Comparison of ENCODE assay signal across 25 cellular contexts in genomic region chr4:138567696-138568095, GRCh38.
DNase-seq lines count a peak whose midpoint lies in the region; ATAC-seq and TF ChIP-seq lines count a peak whose summit lies in the region.
"Had no signal": no experiment of that assay in that cellular context is flagged by ENCODE, and none has a peak within 500 bp of the region (broad histone marks: within the 10 kb centered on the region; RNA-seq: fewer than 3 reads in every experiment).

No MANE protein-coding gene starts in this region.

- no peak overlapping the region for H3K27ac ChIP-seq in mammary epithelial cell (ENCODE audit: insufficient read depth, low read depth, low read length)
- H3K27ac ChIP-seq: C4-2B, KMS-11, RWPE1, SK-N-MC had no signal

- BruUV-seq in mammary epithelial cell (replicated peaks; lab: Mats Ljungman, UMichigan): no TSS peak

- no peaks in the 10 kb centered on the region for H3K9me3 Mint-ChIP-seq in WTC11
- H3K9me3 Mint-ChIP-seq: CD8-positive, alpha-beta T cell had no signal

- in situ Hi-C loops in mammary epithelial cell (cut with MboI; ENCODE audit: low sequenced_read_pairs in 2 of 2): no loop called here

- no peak overlapping the region for H3K27ac Mint-ChIP-seq in WTC11
- H3K27ac Mint-ChIP-seq: B cell; CD8-positive, alpha-beta T cell had no signal

- peak; percentile 24 for DNase-seq in AG20443 (ENCODE audit: low spot score)
- DNase-seq in adipocyte (ENCODE audit: low read depth): peak; percentile 3
- DNase-seq in choroid plexus epithelial cell (ENCODE audit: low read depth): peak; percentile 76
- DNase-seq in iris pigment epithelial cell (ENCODE audit: low read depth): peak; percentile 25
- no peak for DNase-seq in WTC11 (ENCODE audit: low spot score)
- no peak for DNase-seq in mammary epithelial cell
- DNase-seq: Caco-2; CD8-positive, alpha-beta T cell; DMS79; GF-D8; MM.1S; NCI-H1694; NCI-H2081; NCI-H2227 treated with DMSO at 0.1 percent for 48 hours; NCI-H526 treated with DMSO at 0.1 percent for 48 hours; SIG-M5; SW 1271 had no signal

- H3K79me2 ChIP-seq in mammary epithelial cell (ENCODE audit: insufficient read depth, low read length): no peaks in the 10 kb centered on the region

- no peak overlapping the region for H3K4me3 Mint-ChIP-seq in WTC11
- H3K4me3 Mint-ChIP-seq: B cell; CD8-positive, alpha-beta T cell had no signal

- CTCF ChIA-PET in WTC11 (lab: Charles Lee) (interaction anchor here (1.7 kb wide), 1 partner anchor 10 kb away, joined by 9 read pairs; no protein-coding TSS in a partner anchor), mammary epithelial cell (lab: Charles Lee; ENCODE audit: low non-redundant PET) (no interaction called here)

- H3K9ac ChIP-seq in adipocyte (ENCODE audit: low read length) (no peak overlapping the region), mammary epithelial cell (ENCODE audit: insufficient read depth, low read length) (no peak overlapping the region)
- H3K9ac ChIP-seq: KMS-11 had no signal

- 0 out of 2 replicates have a peak, but pooled peaks cover 1% of the 10 kb centered on the region for H3K4me1 Mint-ChIP-seq in WTC11
- H3K4me1 Mint-ChIP-seq: B cell had no signal

- TF ChIP-seq CTCF in choroid plexus epithelial cell (conservative IDR thresholded peaks at IDR 0.05; ENCODE audit: low read depth, low read length) (no peak), WTC11 (IDR thresholded peaks at IDR 0.05) (no peak), mammary epithelial cell (conservative IDR thresholded peaks at IDR 0.05 in 1 of 2, IDR thresholded peaks at IDR 0.05 in 1 of 2; ENCODE audit: extremely low read depth in 1 of 2, insufficient read depth in 1 of 2, low read depth in 1 of 2, low read length in 2 of 2) (no peak)

- H3K36me3 ChIP-seq in adipocyte (ENCODE audit: control insufficient read depth, insufficient read depth, low read length, severe bottlenecking) (no peaks in the 10 kb centered on the region), mammary epithelial cell (ENCODE audit: insufficient read depth, low read length) (no peaks in the 10 kb centered on the region)

- no peaks in the 10 kb centered on the region for H4K20me1 ChIP-seq in mammary epithelial cell (ENCODE audit: insufficient read depth, low read length)

- dilution Hi-C loops in mammary epithelial cell (cut with HindIII; ENCODE audit: low sequenced_read_pairs): no loop called here

- POLR2A ChIA-PET in WTC11 (lab: Charles Lee): no interaction called here

- no peak overlapping the region for H3K4me2 ChIP-seq in mammary epithelial cell (ENCODE audit: insufficient read depth, low read depth, low read length)
- H3K4me2 ChIP-seq: KMS-11 had no signal

- no peaks in the 10 kb centered on the region for H3K9me3 ChIP-seq in adipocyte (ENCODE audit: control insufficient read depth, low read length)
- H3K9me3 ChIP-seq in mammary epithelial cell (replicated peaks; ENCODE audit: insufficient read depth, low read length): no peaks in the 10 kb centered on the region
- H3K9me3 ChIP-seq: Caco-2 had no signal

- no peaks in the 10 kb centered on the region for H3K36me3 Mint-ChIP-seq in WTC11
- H3K36me3 Mint-ChIP-seq: CD8-positive, alpha-beta T cell had no signal

- ATAC-seq in WTC11 (no peak), HG02938 (IDR thresholded peaks at IDR 0.05; ENCODE audit: unreplicated experiment) (no peak), HG03342 (IDR thresholded peaks at IDR 0.05; ENCODE audit: unreplicated experiment) (no peak)
- ATAC-seq: CD8-positive, alpha-beta T cell; Panc1 had no signal

- H3K4me1 ChIP-seq in adipocyte (ENCODE audit: control insufficient read depth, insufficient read depth, low read length) (peaks cover 8% of the 10 kb centered on the region), mammary epithelial cell (ENCODE audit: insufficient read depth, low read length) (no peaks in the 10 kb centered on the region)
- H3K4me1 ChIP-seq: Caco-2 had no signal

- H3K4me3 ChIP-seq in adipocyte (ENCODE audit: low read length): no peak overlapping the region
- no peak overlapping the region for H3K4me3 ChIP-seq in choroid plexus epithelial cell (ENCODE audit: low read depth, low read length)
- H3K4me3 ChIP-seq in mammary epithelial cell (replicated peaks in 1 of 3; ENCODE audit: insufficient read depth in 1 of 3, low read depth in 2 of 3, low read length in 3 of 3): no peak overlapping the region
- H3K4me3 ChIP-seq: SK-N-MC had no signal

- no peaks in the 10 kb centered on the region for H3K27me3 Mint-ChIP-seq in WTC11 (ENCODE audit: low read depth)
- H3K27me3 Mint-ChIP-seq: B cell had no signal

- no peaks in the 10 kb centered on the region for H3K27me3 ChIP-seq in adipocyte (replicated peaks; ENCODE audit: control insufficient read depth, insufficient read depth, low read length)
- no peaks in the 10 kb centered on the region for H3K27me3 ChIP-seq in mammary epithelial cell (ENCODE audit: insufficient read depth, low read length)

- WGBS in mammary epithelial cell (ENCODE audit: low coverage, missing lambda C conversion rate): 92% methylated on average over 3 of the region's 3 CpGs

- H2AFZ ChIP-seq in mammary epithelial cell (ENCODE audit: low read depth, low read length): no peak overlapping the region

- intact Hi-C loops in mammary epithelial cell (cut with micrococcal nuclease): no loop called here

TF ChIP-seq in WTC11, 78 proteins besides CTCF, POLR2A, EP300 and RAD21:
- TF ChIP-seq GRHL2 (CRISPR knock-in tag; IDR thresholded peaks at IDR 0.05; ENCODE audit: insufficient replicate concordance, severe bottlenecking) (no peak), CBFB (CRISPR knock-in tag; IDR thresholded peaks at IDR 0.05; ENCODE audit: low read depth) (no peak), ATF3 (CRISPR knock-in tag; conservative IDR thresholded peaks at IDR 0.05) (no peak), IRF2 (CRISPR knock-in tag; IDR thresholded peaks at IDR 0.05; ENCODE audit: borderline replicate concordance, low read depth) (no peak), GTF2I (CRISPR knock-in tag; conservative IDR thresholded peaks at IDR 0.05) (no peak), ZNF317 (CRISPR knock-in tag; IDR thresholded peaks at IDR 0.05; ENCODE audit: borderline replicate concordance, low read depth) (no peak), TP53 (CRISPR knock-in tag; IDR thresholded peaks at IDR 0.05) (no peak), FOXK1 (CRISPR knock-in tag; IDR thresholded peaks at IDR 0.05) (no peak), FOXJ3 (CRISPR knock-in tag; IDR thresholded peaks at IDR 0.05; ENCODE audit: borderline replicate concordance) (no peak), AFF4 (CRISPR knock-in tag; IDR thresholded peaks at IDR 0.05; ENCODE audit: borderline replicate concordance) (no peak)

Comparison
In these comparisons a context has a peak if more than half of its experiments do, and no peak if none do; other contexts are left out.
1. DNase-seq: peak in AG20443 (single experiment), adipocyte (single experiment), choroid plexus epithelial cell (single experiment) and iris pigment epithelial cell (single experiment); none in WTC11 (single experiment) and mammary epithelial cell (single experiment).